Comparison of ENCODE assay signal across 34 cellular contexts in genomic region chr3:176160997-176161396, GRCh38.
"Had no signal": no experiment of that assay in that cellular context is flagged by ENCODE, and none has a peak within 500 bp of the region (broad histone marks: within the 10 kb centered on the region; RNA-seq: fewer than 3 reads in every experiment).

No MANE protein-coding gene starts in this region.

- DNase-seq: Karpas-422, Kasumi-1, MG63, MM.1S, MV-4-11, NCI-H1048, NCI-H1092, NCI-H1092 treated with DMSO at 0.1 percent for 48 hours, NCI-H1105, NCI-H1105 treated with DMSO at 0.1 percent for 48 hours, NCI-H1417 treated with DMSO at 0.1 percent for 48 hours, NCI-H1436, NCI-H1436 treated with DMSO at 0.1 percent for 48 hours, NCI-H146, NCI-H1694, NCI-H1694 treated with DMSO at 0.1 percent for 48 hours, NCI-H187, NCI-H187 treated with DMSO at 0.1 percent for 48 hours, NCI-H1930, NCI-H2029, NCI-H2029 treated with DMSO at 0.1 percent for 48 hours, NCI-H2081, NCI-H2081 treated with DMSO at 0.1 percent for 48 hours, NCI-H2107, NCI-H2171, NCI-H2171 treated with DMSO at 0.1 percent for 48 hours, NCI-H2227 treated with DMSO at 0.1 percent for 48 hours, NCI-H226, NCI-H345, NCI-H446, NCI-H446 treated with DMSO at 0.1 percent for 48 hours, NCI-H510A, NCI-H510A treated with DMSO at 0.1 percent for 48 hours, NCI-H524 had no signal
